In genomic region chr6:163338671-163339405, GRCh38 we compare ENCODE assay signal across 11 cellular contexts.
DNase-seq lines count a peak whose midpoint lies in the region; ATAC-seq and TF ChIP-seq lines count a peak whose summit lies in the region.
"Had no signal": no experiment of that assay in that cellular context is flagged by ENCODE, and none has a peak within 500 bp of the region (broad histone marks: within the 10 kb centered on the region; RNA-seq: fewer than 3 reads in every experiment).

No MANE protein-coding gene starts in this region.

- no peaks in the 10 kb centered on the region for H3K27me3 Mint-ChIP-seq in chondrocyte (ENCODE audit: low read depth)

- H3K27ac Mint-ChIP-seq in chondrocyte (ENCODE audit: unreplicated experiment) = peak overlapping the region; percentile 91

- H3K9me3 Mint-ChIP-seq in chondrocyte (ENCODE audit: low read depth) = no peaks in the 10 kb centered on the region

- no peaks in the 10 kb centered on the region for H3K36me3 ChIP-seq in iPS-18a (ENCODE audit: control insufficient read depth, low read depth, low read length)
- H3K36me3 ChIP-seq: ovary had no signal

- H3K9ac ChIP-seq in iPS-18a (ENCODE audit: low read length) = no peak overlapping the region

- H3K9me3 ChIP-seq in iPS-18a (ENCODE audit: control insufficient read depth, low read depth, low read length) = no peaks in the 10 kb centered on the region
- H3K9me3 ChIP-seq: ovary, testis had no signal

- TF ChIP-seq CTCF in chondrocyte (IDR thresholded peaks at IDR 0.05) = no peak

- peaks cover 19% of the 10 kb centered on the region for H3K27me3 ChIP-seq in iPS-18a (ENCODE audit: control insufficient read depth, insufficient read depth, low read length)
- H3K27me3 ChIP-seq: ovary, testis had no signal

- DNase-seq in MV-4-11 (lab: John Stamatoyannopoulos, UW) = peak; percentile 88
- DNase-seq in chondrocyte (ENCODE audit: low spot score) = no peak
- peak; percentile 75 for DNase-seq in smooth muscle cell of the brain vasculature (ENCODE audit: low read depth, low spot score)
- no peak for DNase-seq in OCI-M2 (lab: John Stamatoyannopoulos, UW; ENCODE audit: unreplicated experiment)
- DNase-seq: MM.1S, ovary, testis had no signal

- H3K4me1 ChIP-seq in iPS-18a (ENCODE audit: control insufficient read depth, low read depth, low read length) = peaks cover 16% of the 10 kb centered on the region
- H3K4me1 ChIP-seq: testis had no signal

- H3K4me1 Mint-ChIP-seq in chondrocyte (ENCODE audit: low read depth) = peaks cover 50% of the 10 kb centered on the region

- peak overlapping the region; percentile 26 for H3K4me3 Mint-ChIP-seq in chondrocyte (ENCODE audit: unreplicated experiment)

- H3K27ac ChIP-seq in iPS-18a (ENCODE audit: low read length) = no peak overlapping the region
- H3K27ac ChIP-seq: ovary, testis had no signal

- peak overlapping the region; percentile 9 for H3K4me3 ChIP-seq in iPS-18a (ENCODE audit: low read length)
- H3K4me3 ChIP-seq: ovary, testis had no signal

- ATAC-seq in HG03565 (IDR thresholded peaks at IDR 0.05; ENCODE audit: unreplicated experiment) (no peak), HG02885 (IDR thresholded peaks at IDR 0.05; ENCODE audit: poor library complexity, unreplicated experiment) (no peak)
- no peak for ATAC-seq in activated CD4-positive, CD25-positive, alpha-beta regulatory T cell treated with anti-CD3 and anti-CD28 coated beads, Interleukin-2, amount 50 U/mL, for 24 hours

- H3K36me3 Mint-ChIP-seq in chondrocyte (ENCODE audit: low read depth) = no peaks in the 10 kb centered on the region

Comparison
In these comparisons a context has a peak if more than half of its experiments do, and no peak if none do; other contexts are left out.
1. DNase-seq: peak in MV-4-11 (single experiment) and smooth muscle cell of the brain vasculature (single experiment); none in chondrocyte (single experiment) and OCI-M2 (single experiment).